Comparison of ENCODE assay signal across 17 cellular contexts in genomic region chr18:44602845-44603244, GRCh38.
A peak's percentile ranks its signal among the peaks of the same experiment; 100 is the strongest.
DNase-seq lines count a peak whose midpoint lies in the region; ATAC-seq and TF ChIP-seq lines count a peak whose summit lies in the region.
"Had no signal": no experiment of that assay in that cellular context is flagged by ENCODE, and none has a peak within 500 bp of the region (broad histone marks: within the 10 kb centered on the region; RNA-seq: fewer than 3 reads in every experiment).

No MANE protein-coding gene starts in this region.

- no peak for TF ChIP-seq CTCF in HFFc6 (IDR thresholded peaks at IDR 0.05)
- no peak for TF ChIP-seq CTCF in fibroblast of villous mesenchyme (IDR thresholded peaks at IDR 0.05; ENCODE audit: insufficient read depth, low read depth, low read length)
- TF ChIP-seq CTCF in CD8-positive, alpha-beta T cell (IDR thresholded peaks at IDR 0.05), result no peak

- H3K9me3 Mint-ChIP-seq in HFFc6, result no peaks in the 10 kb centered on the region; the same call in 1 of the 2 replicates
- no peaks in the 10 kb centered on the region for H3K9me3 Mint-ChIP-seq in CD8-positive, alpha-beta T cell
- H3K9me3 Mint-ChIP-seq: effector memory CD8-positive, alpha-beta T cell; stimulated activated effector memory CD8-positive, alpha-beta T cell treated with anti-CD3 and anti-CD28 coated beads, Interleukin-12 subunit alpha, Interleukin-12 subunit beta, amount 100 ng/mL, for 72 hours had no signal

- H3K4me2 ChIP-seq in skeletal muscle satellite cell (ENCODE audit: low read length), result peak overlapping the region; percentile 32

- no peaks in the 10 kb centered on the region for H3K36me3 Mint-ChIP-seq in HFFc6 (ENCODE audit: low read depth)
- H3K36me3 Mint-ChIP-seq in CD8-positive, alpha-beta T cell, result no peaks in the 10 kb centered on the region
- H3K36me3 Mint-ChIP-seq: stimulated activated effector memory CD8-positive, alpha-beta T cell treated with anti-CD3 and anti-CD28 coated beads, Interleukin-12 subunit alpha, Interleukin-12 subunit beta, amount 100 ng/mL, for 72 hours had no signal

- H3K4me3 ChIP-seq in SK-N-MC, result peak overlapping the region; percentile 52
- H3K4me3 ChIP-seq in fibroblast of villous mesenchyme (ENCODE audit: low read depth, low read length), result no peak overlapping the region
- H3K4me3 ChIP-seq in skeletal muscle satellite cell (ENCODE audit: low read length), result no peak overlapping the region
- no peak overlapping the region for H3K4me3 ChIP-seq in CD8-positive, alpha-beta T cell (ENCODE audit: low read depth, low read length)
- H3K4me3 ChIP-seq: uterus had no signal

- peaks cover 15% of the 10 kb centered on the region; the same call in 1 of the 2 replicates for H3K4me1 Mint-ChIP-seq in HFFc6 (ENCODE audit: low read depth)
- H3K4me1 Mint-ChIP-seq in CD8-positive, alpha-beta T cell (ENCODE audit: low read depth), result no peaks in the 10 kb centered on the region
- H3K4me1 Mint-ChIP-seq: stimulated activated effector memory CD8-positive, alpha-beta T cell treated with anti-CD3 and anti-CD28 coated beads, Interleukin-12 subunit alpha, Interleukin-12 subunit beta, amount 100 ng/mL, for 72 hours had no signal

- POLR2A ChIA-PET in CD8-positive, alpha-beta T cell (lab: Charles Lee), result no interaction called here

- H3K36me3 ChIP-seq in SK-N-MC (ENCODE audit: insufficient read depth, low read length), result no peaks in the 10 kb centered on the region
- no peaks in the 10 kb centered on the region for H3K36me3 ChIP-seq in skeletal muscle satellite cell (ENCODE audit: insufficient read depth, low read length)
- H3K36me3 ChIP-seq in CD8-positive, alpha-beta T cell (ENCODE audit: insufficient read depth, low read length), result no peaks in the 10 kb centered on the region
- H3K36me3 ChIP-seq: uterus had no signal

- intact Hi-C loops in CD8-positive, alpha-beta T cell (cut with DNase I, micrococcal nuclease), result no loop called here

- no peaks in the 10 kb centered on the region for H3K27me3 ChIP-seq in skeletal muscle satellite cell (ENCODE audit: control insufficient read depth, insufficient read depth, low read length)
- H3K27me3 ChIP-seq in CD8-positive, alpha-beta T cell (ENCODE audit: insufficient read depth, low read length), result no peaks in the 10 kb centered on the region
- H3K27me3 ChIP-seq: uterus had no signal

- H3K27ac ChIP-seq in SK-N-MC, result peak overlapping the region; percentile 87
- no peak overlapping the region for H3K27ac ChIP-seq in CD8-positive, alpha-beta T cell (ENCODE audit: low read depth, low read length)
- H3K27ac ChIP-seq: HL-60, uterus had no signal

- ATAC-seq in CD8-positive, alpha-beta T cell, result no peak
- ATAC-seq in GM21367 (IDR thresholded peaks at IDR 0.05; ENCODE audit: unreplicated experiment), result no peak
- no peak for ATAC-seq in HG03342 (IDR thresholded peaks at IDR 0.05; ENCODE audit: unreplicated experiment)
- ATAC-seq: effector memory CD8-positive, alpha-beta T cell; stimulated activated effector memory CD8-positive, alpha-beta T cell treated with anti-CD3 and anti-CD28 coated beads, Interleukin-12 subunit alpha, Interleukin-12 subunit beta, amount 100 ng/mL, for 72 hours had no signal

- no peak overlapping the region for H3K4me3 Mint-ChIP-seq in HFFc6
- no peak overlapping the region for H3K4me3 Mint-ChIP-seq in CD8-positive, alpha-beta T cell
- H3K4me3 Mint-ChIP-seq: effector memory CD8-positive, alpha-beta T cell; stimulated activated effector memory CD8-positive, alpha-beta T cell treated with anti-CD3 and anti-CD28 coated beads, Interleukin-12 subunit alpha, Interleukin-12 subunit beta, amount 100 ng/mL, for 72 hours had no signal

- peaks cover 2% of the 10 kb centered on the region; the same call in 1 of the 2 replicates for H3K27me3 Mint-ChIP-seq in HFFc6 (ENCODE audit: insufficient read depth)
- no peaks in the 10 kb centered on the region for H3K27me3 Mint-ChIP-seq in CD8-positive, alpha-beta T cell (ENCODE audit: low read depth)

- H3K27ac Mint-ChIP-seq in HFFc6, result no peak overlapping the region; the same call in 1 of the 2 replicates
- no peak overlapping the region for H3K27ac Mint-ChIP-seq in CD8-positive, alpha-beta T cell
- H3K27ac Mint-ChIP-seq: effector memory CD8-positive, alpha-beta T cell; stimulated activated effector memory CD8-positive, alpha-beta T cell treated with anti-CD3 and anti-CD28 coated beads, Interleukin-12 subunit alpha, Interleukin-12 subunit beta, amount 100 ng/mL, for 72 hours had no signal

- peaks cover 38% of the 10 kb centered on the region for H3K4me1 ChIP-seq in skeletal muscle satellite cell (ENCODE audit: control insufficient read depth, insufficient read depth, low read length)
- no peaks in the 10 kb centered on the region for H3K4me1 ChIP-seq in CD8-positive, alpha-beta T cell (ENCODE audit: insufficient read depth, low read length)
- H3K4me1 ChIP-seq: uterus had no signal

- CTCF ChIA-PET in CD8-positive, alpha-beta T cell (lab: Charles Lee), result no interaction called here

- DNase-seq in HFFc6 (peak; percentile 24), SK-N-MC (ENCODE audit: low read depth, low spot score) (peak; percentile 80), fibroblast of villous mesenchyme (ENCODE audit: low read depth) (peak; percentile 48), NCI-H128 (lab: John Stamatoyannopoulos, UW; ENCODE audit: unreplicated experiment) (no peak)
- no peak for DNase-seq in CD8-positive, alpha-beta T cell
- DNase-seq: effector memory CD8-positive, alpha-beta T cell; Kasumi-1; NCI-H187; NCI-H526 treated with DMSO at 0.1 percent for 48 hours; nucleus accumbens; RPMI8226; uterus had no signal

- no peak overlapping the region for H3K9ac ChIP-seq in SK-N-MC (ENCODE audit: insufficient read length)
- peak overlapping the region; percentile 62 for H3K9ac ChIP-seq in skeletal muscle satellite cell (ENCODE audit: low read depth, low read length)

- no peaks in the 10 kb centered on the region for H3K9me3 ChIP-seq in SK-N-MC (ENCODE audit: low read depth, low read length)
- no peaks in the 10 kb centered on the region for H3K9me3 ChIP-seq in skeletal muscle satellite cell (replicated peaks; ENCODE audit: low read length)
- no peaks in the 10 kb centered on the region for H3K9me3 ChIP-seq in CD8-positive, alpha-beta T cell (ENCODE audit: low read length)
- H3K9me3 ChIP-seq: uterus had no signal

Comparison
In these comparisons a context has a peak if more than half of its experiments do, and no peak if none do; other contexts are left out.
1. DNase-seq: peak in HFFc6 (single experiment), SK-N-MC (single experiment) and fibroblast of villous mesenchyme (single experiment); none in CD8-positive, alpha-beta T cell (0 of 7) and NCI-H128 (single experiment).